Comparison of ENCODE assay signal across 11 cellular contexts in the genomic region with DNA sequence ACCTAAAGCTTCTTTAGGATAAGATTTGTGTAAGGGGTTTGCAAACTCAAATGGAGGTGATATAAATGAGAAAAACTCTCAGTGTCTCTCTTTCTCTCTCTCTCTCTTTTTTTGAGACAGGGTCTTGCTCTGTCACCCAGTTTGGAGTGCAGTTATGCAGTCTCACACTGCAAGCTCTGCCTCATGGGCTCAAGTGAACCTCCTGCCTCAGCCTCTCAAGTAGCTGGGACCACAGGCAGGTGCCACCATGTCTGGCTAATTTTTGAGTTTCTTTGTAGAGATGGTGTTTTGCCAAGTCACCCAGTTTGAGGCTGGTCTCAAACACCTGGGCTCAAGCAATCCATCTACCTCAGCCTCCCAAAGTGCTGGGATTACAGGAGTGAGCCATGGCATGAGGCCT. TPM values are rescaled to one million over a fixed set of nuclear protein-coding genes. Genes with fewer than 3 reads are reported as not detected.
DNase-seq lines count a peak whose midpoint lies in the region; ATAC-seq and TF ChIP-seq lines count a peak whose summit lies in the region.
"Had no signal": no experiment of that assay in that cellular context is flagged by ENCODE, and none has a peak within 500 bp of the region (broad histone marks: within the 10 kb centered on the region; RNA-seq: fewer than 3 reads in every experiment).

No MANE protein-coding gene starts in this region.

- intact Hi-C loops in activated CD4-positive, alpha-beta T cell treated with anti-CD3 and anti-CD28 coated beads for 36 hours (cut with DNase I, micrococcal nuclease) = no loop called here
- intact Hi-C loops in spleen (cut with DNase I; ENCODE audit: low total_unique reads) (no loop called here), mucosa of descending colon (cut with DNase I, micrococcal nuclease) (no loop called here)

- CTCF ChIA-PET in activated CD4-positive, alpha-beta T cell treated with anti-CD3 and anti-CD28 coated beads for 36 hours (lab: Charles Lee) = interaction anchor here (0.8 to 5.4 kb wide), 9 partner anchors 14 to 346 kb away, joined by 3 to 61 read pairs (median 5); no protein-coding TSS in a partner anchor

- POLR2A ChIA-PET in activated CD4-positive, alpha-beta T cell treated with anti-CD3 and anti-CD28 coated beads for 36 hours (lab: Charles Lee) = interaction anchor here (0.6 to 1.3 kb wide), 3 partner anchors 13 to 110 kb away, joined by 3 to 4 read pairs (median 3); no protein-coding TSS in a partner anchor

- H3K27ac ChIP-seq in MM.1S (ENCODE audit: low read length) (peak overlapping the region; percentile 47; the same call in 1 of the 2 replicates), coronary artery (peak overlapping the region; percentile 17 to 50), spleen (peak overlapping the region; percentile 79 to 95 (median 89))

- H3K27ac Mint-ChIP-seq in activated CD4-positive, alpha-beta T cell treated with anti-CD3 and anti-CD28 coated beads for 36 hours = peak overlapping the region; percentile 99

- H3K4me3 ChIP-seq in MM.1S (ENCODE audit: low read length) (peak overlapping the region; percentile 57), coronary artery (no peak overlapping the region), spleen (peak overlapping the region; percentile 55 to 83 (median 64)), mucosa of descending colon (no peak overlapping the region)

- no peaks in the 10 kb centered on the region for H3K9me3 Mint-ChIP-seq in activated CD4-positive, alpha-beta T cell treated with anti-CD3 and anti-CD28 coated beads for 36 hours (ENCODE audit: low read depth)

- H3K79me2 ChIP-seq in MM.1S (ENCODE audit: low read length) = peaks cover 74% of the 10 kb centered on the region

- H3K4me1 ChIP-seq in MM.1S (ENCODE audit: low read length) = peaks cover 48% of the 10 kb centered on the region
- peaks cover 38 to 98% (median 81%) of the 10 kb centered on the region in 6 donors for H3K4me1 ChIP-seq in spleen
- peaks cover 4% of the 10 kb centered on the region for H3K4me1 ChIP-seq in mucosa of descending colon (ENCODE audit: low read depth)

- no peaks in the 10 kb centered on the region for H3K9me2 ChIP-seq in MM.1S (replicated peaks; ENCODE audit: insufficient read depth, low read length)

- no peaks in the 10 kb centered on the region for H3K27me3 ChIP-seq in MM.1S (replicated peaks; ENCODE audit: insufficient read depth, low read length)
- H3K27me3 ChIP-seq in spleen (replicated peaks in 1 of 7) = no peaks in the 10 kb centered on the region

- H3K27me3 Mint-ChIP-seq in activated CD4-positive, alpha-beta T cell treated with anti-CD3 and anti-CD28 coated beads for 36 hours = no peaks in the 10 kb centered on the region

- H3F3A ChIP-seq in MM.1S (ENCODE audit: insufficient read depth, low read length) = peaks cover 28% of the 10 kb centered on the region

- peak overlapping the region; percentile 90 for H3K4me2 ChIP-seq in MM.1S (ENCODE audit: low read depth, low read length)

- no peak for DNase-seq in activated CD4-positive, alpha-beta T cell treated with anti-CD3 and anti-CD28 coated beads for 36 hours
- DNase-seq in activated CD4-positive, alpha-beta T cell treated with anti-CD3 and anti-CD28 coated beads for 4 hours = no peak
- DNase-seq in MM.1S (no peak), coronary artery (ENCODE audit: low spot score) (no peak), spleen (no peak), mucosa of descending colon (no peak), DMS153 (lab: John Stamatoyannopoulos, UW) (no peak)
- no peak for DNase-seq in stimulated activated CD4-positive, alpha-beta T cell treated with anti-CD3 and anti-CD28 coated beads, Interleukin-4, amount 100 ng/mL, for 24 hours
- DNase-seq: cerebellar nuclear complex, NCI-H1694, T-helper 9 cell had no signal

- no peaks in the 10 kb centered on the region for H4K20me1 ChIP-seq in MM.1S (ENCODE audit: insufficient read depth, low read length)

- TF ChIP-seq POLR2A in spleen (IDR thresholded peaks at IDR 0.05) = no peak

- no peak for TF ChIP-seq CTCF in MM.1S (IDR thresholded peaks at IDR 0.05; ENCODE audit: low read length)
- TF ChIP-seq CTCF in coronary artery (IDR thresholded peaks at IDR 0.05) = no peak
- TF ChIP-seq CTCF in spleen (IDR thresholded peaks at IDR 0.05 in 8 of 11, conservative IDR thresholded peaks at IDR 0.05 in 3 of 11) = no peak
- no peak for TF ChIP-seq CTCF in mucosa of descending colon (IDR thresholded peaks at IDR 0.05)

- H2AFZ ChIP-seq in MM.1S (ENCODE audit: low read length) = no peak overlapping the region

- H3K4me1 Mint-ChIP-seq in activated CD4-positive, alpha-beta T cell treated with anti-CD3 and anti-CD28 coated beads for 36 hours = peaks cover 61% of the 10 kb centered on the region

- peaks cover 70% of the 10 kb centered on the region for H3K36me3 Mint-ChIP-seq in activated CD4-positive, alpha-beta T cell treated with anti-CD3 and anti-CD28 coated beads for 36 hours (ENCODE audit: low read depth)

- H3K9me3 ChIP-seq in MM.1S (replicated peaks; ENCODE audit: insufficient read depth, low read length) = no peaks in the 10 kb centered on the region
- H3K9me3 ChIP-seq in spleen = no peaks in the 10 kb centered on the region
- H3K9me3 ChIP-seq in mucosa of descending colon = no peaks in the 10 kb centered on the region

- H3K36me3 ChIP-seq in MM.1S (replicated peaks; ENCODE audit: insufficient read depth, low read length) (peaks cover 2% of the 10 kb centered on the region; the same call in 1 of the 2 replicates), spleen (peaks cover 0 to 45% (median 11%) of the 10 kb centered on the region in 6 donors), mucosa of descending colon (ENCODE audit: low read depth) (no peaks in the 10 kb centered on the region)

- peak overlapping the region; percentile 53; the same call in 1 of the 2 replicates for H3K9ac ChIP-seq in MM.1S (ENCODE audit: low read length)

- no peak for ATAC-seq in activated CD4-positive, alpha-beta T cell treated with anti-CD3 and anti-CD28 coated beads for 36 hours
- ATAC-seq in mucosa of descending colon = no peak

- H3K4me3 Mint-ChIP-seq in activated CD4-positive, alpha-beta T cell treated with anti-CD3 and anti-CD28 coated beads for 36 hours = peak overlapping the region; percentile 96

RNA-seq across cellular contexts. Expression of a gene that starts 2.9 kb away (rescaled TPM):
- total RNA-seq in activated CD4-positive, alpha-beta T cell treated with anti-CD3 and anti-CD28 coated beads for 36 hours = 100 to 1,000 TPM in 1 of 2 experiments, 10 to 100 TPM in 1; 99.2 to 109 TPM
- total RNA-seq in spleen = 100 to 1,000 TPM in 3 of 7 donors, 10 to 100 TPM in 4; 73.9 to 164 (median 97.6) TPM
- polyA plus RNA-seq in spleen = 10 to 100 TPM; 35.0 to 52.0 (median 41.4) TPM
- total RNA-seq in mucosa of descending colon = 100 to 1,000 TPM in 1 of 3 donors, 10 to 100 TPM in 2; 26.1 to 116 (median 45.4) TPM

RNA-seq across cellular contexts. Expression of a gene that starts 26.8 kb away (rescaled TPM):
- 10 to 100 TPM; 33.0 to 48.8 TPM for total RNA-seq in activated CD4-positive, alpha-beta T cell treated with anti-CD3 and anti-CD28 coated beads for 36 hours
- total RNA-seq in spleen (100 to 1,000 TPM in 1 of 7 donors, 10 to 100 TPM in 6; 43.8 to 101 (median 49.8) TPM), mucosa of descending colon (10 to 100 TPM; 42.8 to 55.0 (median 45.2) TPM)
- polyA plus RNA-seq in spleen = 10 to 100 TPM; 24.0 to 32.0 (median 27.7) TPM

Comparison
In these comparisons a context has a peak if more than half of its experiments do, and no peak if none do; other contexts are left out.
1. H3K27ac ChIP-seq: peak in every context shown above with its lines; median percentile 89 in spleen; 47 in MM.1S; 34 in coronary artery.
2. H3K4me3 ChIP-seq: peak in MM.1S (single experiment) and spleen (8 of 8); none in coronary artery (single experiment) and mucosa of descending colon (single experiment).